Comparison of ENCODE assay signal across 1 cellular context in the genomic region with DNA sequence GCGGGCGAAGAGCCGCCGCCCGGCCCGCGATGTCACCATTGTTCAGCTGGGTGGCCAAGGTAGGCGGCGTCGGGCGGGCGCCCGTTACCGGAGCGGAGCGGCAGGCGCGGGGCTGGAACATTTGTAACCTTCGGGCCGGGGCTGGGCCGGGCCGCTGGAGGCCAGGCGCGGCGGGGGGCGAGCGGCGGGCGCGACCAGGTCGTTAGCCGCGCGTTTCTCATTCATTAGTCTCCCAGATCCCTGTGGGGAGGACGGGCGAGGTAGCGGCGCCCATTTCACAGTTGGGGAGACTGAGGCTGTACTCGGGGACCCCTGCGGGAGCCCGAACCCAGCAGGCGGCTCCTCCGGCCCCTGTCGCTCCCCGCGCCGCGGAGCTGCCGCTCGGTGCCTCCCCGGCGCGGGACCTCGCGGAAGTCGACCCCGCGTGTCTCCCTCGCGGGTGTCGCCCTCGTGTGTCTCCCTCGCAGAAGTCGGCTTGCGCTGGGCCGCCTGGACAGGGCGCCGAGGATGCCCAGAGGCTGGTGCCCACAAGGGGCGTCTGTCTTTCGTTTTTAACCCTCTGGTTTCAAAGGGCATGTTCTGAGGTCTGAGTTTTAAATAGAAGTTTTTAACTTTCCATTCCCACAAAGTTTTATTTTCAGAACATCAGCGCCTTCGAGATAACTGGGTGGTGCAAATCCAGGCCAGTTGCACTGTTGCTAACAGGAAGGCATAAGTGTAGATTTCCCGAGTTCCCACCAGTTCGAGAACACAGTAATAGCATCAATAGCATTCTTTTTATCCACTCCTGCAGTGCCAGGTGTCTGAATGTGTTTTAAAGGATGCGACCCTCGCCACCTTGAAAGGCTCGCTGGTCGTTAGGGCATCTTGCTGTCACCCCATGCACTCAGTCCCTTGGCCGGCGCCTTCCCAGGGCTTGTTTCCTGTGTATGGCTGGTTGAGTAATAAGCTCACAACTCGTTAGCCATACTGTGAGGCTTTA.
TF ChIP-seq lines count a peak whose summit lies in the region.

No MANE protein-coding gene starts in this region.

TF ChIP-seq in K562, 482 proteins besides CTCF, POLR2A, EP300 and RAD21 (continued from another document and continues in another):
- TF ChIP-seq, protein P1, sequence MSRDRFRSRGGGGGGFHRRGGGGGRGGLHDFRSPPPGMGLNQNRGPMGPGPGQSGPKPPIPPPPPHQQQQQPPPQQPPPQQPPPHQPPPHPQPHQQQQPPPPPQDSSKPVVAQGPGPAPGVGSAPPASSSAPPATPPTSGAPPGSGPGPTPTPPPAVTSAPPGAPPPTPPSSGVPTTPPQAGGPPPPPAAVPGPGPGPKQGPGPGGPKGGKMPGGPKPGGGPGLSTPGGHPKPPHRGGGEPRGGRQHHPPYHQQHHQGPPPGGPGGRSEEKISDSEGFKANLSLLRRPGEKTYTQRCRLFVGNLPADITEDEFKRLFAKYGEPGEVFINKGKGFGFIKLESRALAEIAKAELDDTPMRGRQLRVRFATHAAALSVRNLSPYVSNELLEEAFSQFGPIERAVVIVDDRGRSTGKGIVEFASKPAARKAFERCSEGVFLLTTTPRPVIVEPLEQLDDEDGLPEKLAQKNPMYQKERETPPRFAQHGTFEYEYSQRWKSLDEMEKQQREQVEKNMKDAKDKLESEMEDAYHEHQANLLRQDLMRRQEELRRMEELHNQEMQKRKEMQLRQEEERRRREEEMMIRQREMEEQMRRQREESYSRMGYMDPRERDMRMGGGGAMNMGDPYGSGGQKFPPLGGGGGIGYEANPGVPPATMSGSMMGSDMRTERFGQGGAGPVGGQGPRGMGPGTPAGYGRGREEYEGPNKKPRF (IDR thresholded peaks at IDR 0.05; ENCODE audit: low read depth, low read length), result no peak
- TF ChIP-seq FOXA3 (CRISPR knock-in tag; conservative IDR thresholded peaks at IDR 0.05 in 1 of 2, IDR thresholded peaks at IDR 0.05 in 1 of 2) (no peak), SMARCA4 (IDR thresholded peaks at IDR 0.05) (no peak), RCOR1 (IDR thresholded peaks at IDR 0.05; ENCODE audit: borderline replicate concordance in 1 of 2, low read depth in 2 of 2, low read length in 2 of 2) (0 out of 4 replicates have a peak, but pooled peaks of 1 of the 2 experiments have one; percentile 29), ZNF76 (CRISPR knock-in tag; IDR thresholded peaks at IDR 0.05; ENCODE audit: borderline replicate concordance) (no peak), TOE1 (IDR thresholded peaks at IDR 0.05; ENCODE audit: borderline replicate concordance) (no peak), TOE1 (CRISPR knock-in tag; IDR thresholded peaks at IDR 0.05; ENCODE audit: borderline replicate concordance, low read depth) (no peak), ASH1L (IDR thresholded peaks at IDR 0.05; ENCODE audit: borderline replicate concordance, low read depth, partially characterized antibody) (no peak), EP400 (IDR thresholded peaks at IDR 0.05) (no peak), COPS2 (conservative IDR thresholded peaks at IDR 0.05) (no peak), TAL1 (IDR thresholded peaks at IDR 0.05) (no peak), KDM1A (IDR thresholded peaks at IDR 0.05) (0 out of 4 replicates have a peak, but pooled peaks of 1 of the 2 experiments have one; percentile 11), TRIM28 (IDR thresholded peaks at IDR 0.05) (no peak), BCOR (IDR thresholded peaks at IDR 0.05) (peak; percentile 49; the same call in 1 of the 2 replicates), LARP7 (IDR thresholded peaks at IDR 0.05) (no peak), E2F6 (IDR thresholded peaks at IDR 0.05; ENCODE audit: borderline replicate concordance in 1 of 2, extremely low read depth in 1 of 2, insufficient read depth in 1 of 2, insufficient read length in 1 of 2, low read depth in 1 of 2, low read length in 1 of 2, poor library complexity in 1 of 2, severe bottlenecking in 1 of 2) (peak; percentile 93 to 96), KAT7 (CRISPR knock-in tag; IDR thresholded peaks at IDR 0.05; ENCODE audit: borderline replicate concordance) (peak; percentile 68; the same call in 1 of the 2 replicates), SREBF1 (IDR thresholded peaks at IDR 0.05; ENCODE audit: borderline replicate concordance, low read depth, low read length) (no peak), MAFF (IDR thresholded peaks at IDR 0.05; ENCODE audit: low read length) (no peak), CBX2 (IDR thresholded peaks at IDR 0.05; ENCODE audit: insufficient read depth, low read length, poor library complexity, severe bottlenecking) (no peak), ZBTB1 (CRISPR knock-in tag; IDR thresholded peaks at IDR 0.05; ENCODE audit: borderline replicate concordance, low read depth) (peak; percentile 66; the same call in 1 of the 2 replicates), ETV1 (tag; conservative IDR thresholded peaks at IDR 0.05; ENCODE audit: low read depth) (no peak), KLF16 (IDR thresholded peaks at IDR 0.05) (no peak), PPARD (CRISPR knock-in tag; IDR thresholded peaks at IDR 0.05) (no peak), TFAP4 (CRISPR knock-in tag; IDR thresholded peaks at IDR 0.05; ENCODE audit: borderline replicate concordance) (peak; percentile 67; the same call in 1 of the 2 replicates), SIN3B (IDR thresholded peaks at IDR 0.05; ENCODE audit: low read depth) (no peak), POU5F1 (IDR thresholded peaks at IDR 0.05; ENCODE audit: borderline replicate concordance, low read depth, low read length, partially characterized antibody) (no peak), C11orf30 (IDR thresholded peaks at IDR 0.05; ENCODE audit: low read depth) (no peak), CTBP1 (IDR thresholded peaks at IDR 0.05; ENCODE audit: borderline replicate concordance) (peak; percentile 23; the same call in 1 of the 2 replicates), TEAD1 (CRISPR knock-in tag; IDR thresholded peaks at IDR 0.05) (peak in 1 of 2 experiments; percentile 82; a peak in 1 of 4 replicates), IFI16 (CRISPR knock-in tag; IDR thresholded peaks at IDR 0.05) (no peak), ZNF592 (IDR thresholded peaks at IDR 0.05) (no peak), ARID1B (IDR thresholded peaks at IDR 0.05) (no peak), CHAMP1 (IDR thresholded peaks at IDR 0.05) (no peak), CUX1 (CRISPR knock-in tag; IDR thresholded peaks at IDR 0.05) (no peak), PTBP1 (IDR thresholded peaks at IDR 0.05; ENCODE audit: low read depth, low read length) (no peak), LCOR (CRISPR knock-in tag; IDR thresholded peaks at IDR 0.05) (peak; percentile 71; the same call in 1 of the 2 replicates)
- TF ChIP-seq, protein P2, sequence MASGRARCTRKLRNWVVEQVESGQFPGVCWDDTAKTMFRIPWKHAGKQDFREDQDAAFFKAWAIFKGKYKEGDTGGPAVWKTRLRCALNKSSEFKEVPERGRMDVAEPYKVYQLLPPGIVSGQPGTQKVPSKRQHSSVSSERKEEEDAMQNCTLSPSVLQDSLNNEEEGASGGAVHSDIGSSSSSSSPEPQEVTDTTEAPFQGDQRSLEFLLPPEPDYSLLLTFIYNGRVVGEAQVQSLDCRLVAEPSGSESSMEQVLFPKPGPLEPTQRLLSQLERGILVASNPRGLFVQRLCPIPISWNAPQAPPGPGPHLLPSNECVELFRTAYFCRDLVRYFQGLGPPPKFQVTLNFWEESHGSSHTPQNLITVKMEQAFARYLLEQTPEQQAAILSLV (tag; IDR thresholded peaks at IDR 0.05), result no peak
- TF ChIP-seq, protein P3, sequence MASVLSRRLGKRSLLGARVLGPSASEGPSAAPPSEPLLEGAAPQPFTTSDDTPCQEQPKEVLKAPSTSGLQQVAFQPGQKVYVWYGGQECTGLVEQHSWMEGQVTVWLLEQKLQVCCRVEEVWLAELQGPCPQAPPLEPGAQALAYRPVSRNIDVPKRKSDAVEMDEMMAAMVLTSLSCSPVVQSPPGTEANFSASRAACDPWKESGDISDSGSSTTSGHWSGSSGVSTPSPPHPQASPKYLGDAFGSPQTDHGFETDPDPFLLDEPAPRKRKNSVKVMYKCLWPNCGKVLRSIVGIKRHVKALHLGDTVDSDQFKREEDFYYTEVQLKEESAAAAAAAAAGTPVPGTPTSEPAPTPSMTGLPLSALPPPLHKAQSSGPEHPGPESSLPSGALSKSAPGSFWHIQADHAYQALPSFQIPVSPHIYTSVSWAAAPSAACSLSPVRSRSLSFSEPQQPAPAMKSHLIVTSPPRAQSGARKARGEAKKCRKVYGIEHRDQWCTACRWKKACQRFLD (CRISPR knock-in tag; IDR thresholded peaks at IDR 0.05), result no peak
